In the genomic region with DNA sequence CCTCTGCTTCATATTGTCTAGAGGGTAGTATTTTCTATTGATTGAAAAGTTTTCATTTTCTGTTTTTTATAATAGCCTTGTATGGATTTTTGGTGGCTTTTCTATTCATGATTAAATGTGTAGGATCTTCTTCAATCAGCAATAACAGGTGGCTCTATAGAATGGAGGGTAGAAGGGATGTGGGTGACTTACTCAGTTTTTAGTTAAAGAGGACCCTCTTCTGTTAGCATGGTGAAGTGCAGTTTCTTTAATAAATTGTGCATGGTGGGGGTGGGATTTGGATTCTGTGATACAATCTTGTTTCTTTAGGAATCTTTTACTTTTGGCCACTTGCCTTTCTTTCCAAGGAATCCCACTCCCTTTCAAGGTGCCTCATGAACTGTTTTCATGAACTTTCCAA, we compare ENCODE assay signal across 9 cellular contexts.
DNase-seq lines count a peak whose midpoint lies in the region; ATAC-seq and TF ChIP-seq lines count a peak whose summit lies in the region.
"Had no signal": no experiment of that assay in that cellular context is flagged by ENCODE, and none has a peak within 500 bp of the region (broad histone marks: within the 10 kb centered on the region; RNA-seq: fewer than 3 reads in every experiment).

No MANE protein-coding gene starts in this region.

- H3K79me2 ChIP-seq in OCI-LY1 (ENCODE audit: insufficient read depth, low read length): peaks cover 25% of the 10 kb centered on the region

- H3K4me1 Mint-ChIP-seq in activated T-helper 2 cell treated with anti-CD3 and anti-CD28 coated beads, Interferon-gamma antibody, Interleukin-2, Interleukin-4, amounts not matched to agents 10 μg/mL and 5 μg/mL and 100 μg/mL, durations not matched to agents 14 hours and 24 hours and 36 hours (ENCODE audit: low read depth): peaks cover 28% of the 10 kb centered on the region

- no peaks in the 10 kb centered on the region; the same call in 1 of the 2 replicates for H3K36me3 ChIP-seq in OCI-LY1 (ENCODE audit: insufficient read depth, low read length)

- no peaks in the 10 kb centered on the region for H3K9me2 ChIP-seq in OCI-LY1 (ENCODE audit: low read depth, low read length)

- H3K27ac Mint-ChIP-seq in activated T-helper 2 cell treated with anti-CD3 and anti-CD28 coated beads, Interferon-gamma antibody, Interleukin-2, Interleukin-4, amounts not matched to agents 10 μg/mL and 5 μg/mL and 100 μg/mL, durations not matched to agents 14 hours and 24 hours and 36 hours: no peak overlapping the region
- H3K27ac Mint-ChIP-seq: activated naive CD8-positive, alpha-beta T cell had no signal

- no peak overlapping the region for H2AFZ ChIP-seq in OCI-LY1 (ENCODE audit: low read length)

- no peaks in the 10 kb centered on the region for H3F3A ChIP-seq in OCI-LY1 (ENCODE audit: insufficient read depth, low read length)

- H3K4me3 ChIP-seq in AG04450 (ENCODE audit: low read depth, low read length): no peak overlapping the region
- no peak overlapping the region for H3K4me3 ChIP-seq in OCI-LY1 (ENCODE audit: low read depth, low read length, poor library complexity, severe bottlenecking)

- H3K9me3 Mint-ChIP-seq in activated T-helper 2 cell treated with anti-CD3 and anti-CD28 coated beads, Interferon-gamma antibody, Interleukin-2, Interleukin-4, amounts not matched to agents 10 μg/mL and 5 μg/mL and 100 μg/mL, durations not matched to agents 14 hours and 24 hours and 36 hours: no peaks in the 10 kb centered on the region

- POLR2A ChIA-PET in AG04450 (lab: Yijun Ruan, JAX): no interaction called here

- TF ChIP-seq CTCF in AG04450 (IDR thresholded peaks at IDR 0.05; ENCODE audit: low read depth, low read length): peak; percentile 42
- peak; percentile 53 for TF ChIP-seq CTCF in GM12872 (IDR thresholded peaks at IDR 0.05; ENCODE audit: insufficient read depth, low read depth, low read length)
- peak; percentile 68 for TF ChIP-seq CTCF in OCI-LY1 (IDR thresholded peaks at IDR 0.05; ENCODE audit: low read length)
- TF ChIP-seq CTCF in GM20000 (IDR thresholded peaks at IDR 0.05; ENCODE audit: extremely low read depth, missing control alignments): no peak

- no peak overlapping the region for H3K4me3 Mint-ChIP-seq in activated T-helper 2 cell treated with anti-CD3 and anti-CD28 coated beads, Interferon-gamma antibody, Interleukin-2, Interleukin-4, amounts not matched to agents 10 μg/mL and 5 μg/mL and 100 μg/mL, durations not matched to agents 14 hours and 24 hours and 36 hours (ENCODE audit: low read depth)
- H3K4me3 Mint-ChIP-seq: activated naive CD8-positive, alpha-beta T cell had no signal

- ATAC-seq in HG03095 (IDR thresholded peaks at IDR 0.05; ENCODE audit: unreplicated experiment): no peak

- peak; percentile 11 for DNase-seq in AG04450 (ENCODE audit: low read depth, low spot score)
- peak; percentile 37 for DNase-seq in fibroblast of peridontal ligament (ENCODE audit: extremely low read depth)
- no peak for DNase-seq in activated T-helper 2 cell treated with anti-CD3 and anti-CD28 coated beads, Interferon-gamma antibody, Interleukin-2, Interleukin-4, amounts not matched to agents 10 μg/mL and 5 μg/mL and 100 μg/mL, durations not matched to agents 14 hours and 24 hours and 36 hours (ENCODE audit: low spot score)
- DNase-seq in retina: no peak
- DNase-seq in GM20000 (ENCODE audit: low spot score): no peak

- no peaks in the 10 kb centered on the region for H4K20me1 ChIP-seq in OCI-LY1 (ENCODE audit: insufficient read depth, low read length)

- H3K27me3 ChIP-seq in AG04450 (ENCODE audit: control insufficient read depth, insufficient read depth, low read length) (no peaks in the 10 kb centered on the region), OCI-LY1 (ENCODE audit: insufficient read depth, low read length) (no peaks in the 10 kb centered on the region)

- no peak overlapping the region for H3K27ac ChIP-seq in AG04450 (ENCODE audit: low read depth, low read length)
- H3K27ac ChIP-seq in OCI-LY1 (ENCODE audit: low read depth, low read length, poor library complexity, severe bottlenecking): no peak overlapping the region

- H3K9ac ChIP-seq in OCI-LY1 (ENCODE audit: low read length): no peak overlapping the region

- intact Hi-C loops in activated T-helper 2 cell treated with anti-CD3 and anti-CD28 coated beads, Interferon-gamma antibody, Interleukin-2, Interleukin-4, amounts not matched to agents 10 μg/mL and 5 μg/mL and 100 μg/mL, durations not matched to agents 14 hours and 24 hours and 36 hours (cut with micrococcal nuclease): loop anchor here (1.0 to 10.0 kb wide), 2 partner anchors 180 to 225 kb away; partner anchors contain the start of gene AGL

- H3K4me2 ChIP-seq in OCI-LY1 (ENCODE audit: low read length): no peak overlapping the region

- H3K36me3 Mint-ChIP-seq in activated T-helper 2 cell treated with anti-CD3 and anti-CD28 coated beads, Interferon-gamma antibody, Interleukin-2, Interleukin-4, amounts not matched to agents 10 μg/mL and 5 μg/mL and 100 μg/mL, durations not matched to agents 14 hours and 24 hours and 36 hours (ENCODE audit: low read depth): peaks cover 38% of the 10 kb centered on the region

- H3K27me3 Mint-ChIP-seq in activated T-helper 2 cell treated with anti-CD3 and anti-CD28 coated beads, Interferon-gamma antibody, Interleukin-2, Interleukin-4, amounts not matched to agents 10 μg/mL and 5 μg/mL and 100 μg/mL, durations not matched to agents 14 hours and 24 hours and 36 hours (ENCODE audit: low read depth): no peaks in the 10 kb centered on the region
- H3K27me3 Mint-ChIP-seq: activated naive CD8-positive, alpha-beta T cell had no signal

- peaks cover 28% of the 10 kb centered on the region for H3K4me1 ChIP-seq in OCI-LY1 (ENCODE audit: insufficient read depth, low read length, severe bottlenecking)

- CTCF ChIA-PET in AG04450 (lab: Charles Lee): interaction anchor here (0.9 kb wide), 1 partner anchor 425 kb away, joined by 3 read pairs; no protein-coding TSS in a partner anchor

- no peaks in the 10 kb centered on the region; the same call in 1 of the 2 replicates for H3K9me3 ChIP-seq in AG04450 (ENCODE audit: control insufficient read depth, insufficient read depth, low read length)
- no peaks in the 10 kb centered on the region for H3K9me3 ChIP-seq in OCI-LY1 (ENCODE audit: low read length)

Comparison
In these comparisons a context has a peak if more than half of its experiments do, and no peak if none do; other contexts are left out.
1. DNase-seq: peak in AG04450 (single experiment) and fibroblast of peridontal ligament (single experiment); none in activated T-helper 2 cell treated with anti-CD3 and anti-CD28 coated beads, Interferon-gamma antibody, Interleukin-2, Interleukin-4, amounts not matched to agents 10 μg/mL and 5 μg/mL and 100 μg/mL, durations not matched to agents 14 hours and 24 hours and 36 hours (single experiment), retina (single experiment) and GM20000 (single experiment).